ENCODE assay signal across 10 cellular contexts in genomic region chr9:135468866-135469521, GRCh38. TPM values are rescaled to one million over a fixed set of nuclear protein-coding genes. Genes with fewer than 3 reads are reported as not detected.
DNase-seq lines count a peak whose midpoint lies in the region; ATAC-seq and TF ChIP-seq lines count a peak whose summit lies in the region.
"Had no signal": no experiment of that assay in that cellular context is flagged by ENCODE, and none has a peak within 500 bp of the region (broad histone marks: within the 10 kb centered on the region; RNA-seq: fewer than 3 reads in every experiment).

No MANE protein-coding gene starts in this region.

- peak overlapping the region; percentile 65 for H3K4me3 Mint-ChIP-seq in activated CD8-positive, alpha-beta memory T cell treated with anti-CD3 and anti-CD28 coated beads, Interleukin-2, amount 10 ng/mL, durations not matched to agents 7 days and 5 days

- H3K4me1 Mint-ChIP-seq in activated CD8-positive, alpha-beta memory T cell treated with anti-CD3 and anti-CD28 coated beads, Interleukin-2, amount 10 ng/mL, durations not matched to agents 7 days and 5 days = peaks cover 22% of the 10 kb centered on the region

- CTCF ChIA-PET in activated CD8-positive, alpha-beta memory T cell treated with anti-CD3 and anti-CD28 coated beads, Interleukin-2, amount 10 ng/mL, durations not matched to agents 7 days and 5 days (lab: Charles Lee) = interaction anchor here (0.7 to 1.1 kb wide), 2 partner anchors 35 to 44 kb away, joined by 3 to 4 read pairs; no protein-coding TSS in a partner anchor

- TF ChIP-seq CTCF in fibroblast of the aortic adventitia (IDR thresholded peaks at IDR 0.05; ENCODE audit: insufficient read depth, low read length) = no peak

- H3K36me3 Mint-ChIP-seq in activated CD8-positive, alpha-beta memory T cell treated with anti-CD3 and anti-CD28 coated beads, Interleukin-2, amount 10 ng/mL, durations not matched to agents 7 days and 5 days = peaks cover 1% of the 10 kb centered on the region

- peak; percentile 83 for DNase-seq in activated CD8-positive, alpha-beta memory T cell treated with anti-CD3 and anti-CD28 coated beads, Interleukin-2, amount 10 ng/mL, durations not matched to agents 7 days and 5 days
- no peak for DNase-seq in activated CD8-positive, alpha-beta memory T cell treated with anti-CD3 and anti-CD28 coated beads, Interleukin-2, amount 50 U/mL, for 4 hours
- DNase-seq in activated CD4-positive, alpha-beta T cell treated with anti-CD3 and anti-CD28 coated beads, Interleukin-2, amount 50 U/mL, for 48 hours = peak; percentile 72 to 81
- DNase-seq in fibroblast of the aortic adventitia (ENCODE audit: low read depth) = peak; percentile 48
- peak; percentile 4 to 37 for DNase-seq in stimulated activated CD8-positive, alpha-beta memory T cell treated with anti-CD3 and anti-CD28 coated beads, Interleukin-7, amount 100 ng/mL, for 48 hours (ENCODE audit: extremely low read depth in 1 of 2, low read depth in 1 of 2)
- DNase-seq: islet precursor cell, NCI-H69 had no signal

- peak overlapping the region; percentile 80 for H3K27ac Mint-ChIP-seq in activated CD8-positive, alpha-beta memory T cell treated with anti-CD3 and anti-CD28 coated beads, Interleukin-2, amount 10 ng/mL, durations not matched to agents 7 days and 5 days

- peak overlapping the region; percentile 9 for H3K4me3 ChIP-seq in fibroblast of the aortic adventitia (ENCODE audit: low read depth, low read length)

- H3K9me3 Mint-ChIP-seq in activated CD8-positive, alpha-beta memory T cell treated with anti-CD3 and anti-CD28 coated beads, Interleukin-2, amount 10 ng/mL, durations not matched to agents 7 days and 5 days (ENCODE audit: low read depth) = no peaks in the 10 kb centered on the region

- peak; percentile 88 for ATAC-seq in activated CD8-positive, alpha-beta memory T cell treated with anti-CD3 and anti-CD28 coated beads, Interleukin-2, amount 10 ng/mL, durations not matched to agents 7 days and 5 days
- ATAC-seq in GM18868 (IDR thresholded peaks at IDR 0.05; ENCODE audit: unreplicated experiment) = no peak
- ATAC-seq in GM18498 (IDR thresholded peaks at IDR 0.05; ENCODE audit: unreplicated experiment) = no peak
- no peak for ATAC-seq in HG02623 (IDR thresholded peaks at IDR 0.05; ENCODE audit: unreplicated experiment)

- peaks cover 28% of the 10 kb centered on the region for H3K27me3 Mint-ChIP-seq in activated CD8-positive, alpha-beta memory T cell treated with anti-CD3 and anti-CD28 coated beads, Interleukin-2, amount 10 ng/mL, durations not matched to agents 7 days and 5 days

RNA-seq across cellular contexts. Expression of gene PPP1R26, which starts 10.6 kb away (rescaled TPM):
- total RNA-seq in activated CD8-positive, alpha-beta memory T cell treated with anti-CD3 and anti-CD28 coated beads, Interleukin-2, amount 10 ng/mL, durations not matched to agents 7 days and 5 days = under 1 TPM; 0.18 to 0.28 TPM
- total RNA-seq in fibroblast of the aortic adventitia (ENCODE audit: low replicate concordance) = 2.8 and 5.2 TPM in 2 replicates

RNA-seq across cellular contexts. Expression of gene MRPS2, which starts 31.5 kb away (rescaled TPM):
- total RNA-seq in activated CD8-positive, alpha-beta memory T cell treated with anti-CD3 and anti-CD28 coated beads, Interleukin-2, amount 10 ng/mL, durations not matched to agents 7 days and 5 days = 10 to 100 TPM; 34.7 to 38.0 TPM
- 5.5 and 21.4 TPM in 2 replicates for total RNA-seq in fibroblast of the aortic adventitia (ENCODE audit: low replicate concordance)

RNA-seq across cellular contexts. Expression of gene LCN1, which starts 52.2 kb away (rescaled TPM):
- not detected for total RNA-seq in activated CD8-positive, alpha-beta memory T cell treated with anti-CD3 and anti-CD28 coated beads, Interleukin-2, amount 10 ng/mL, durations not matched to agents 7 days and 5 days
- total RNA-seq in fibroblast of the aortic adventitia (ENCODE audit: low replicate concordance) = not detected in 2 replicates
